1 cellular context compared by ENCODE assay signal in genomic region chr4:15658136-15658535, GRCh38.
TF ChIP-seq lines count a peak whose summit lies in the region.

No MANE protein-coding gene starts in this region.

TF ChIP-seq in GM23338, 12 proteins besides CTCF, POLR2A, EP300 and RAD21 (continued from another document):
- TF ChIP-seq ZNF462 (CRISPR knock-in tag; IDR thresholded peaks at IDR 0.05) (no peak), ZNF331 (CRISPR knock-in tag; IDR thresholded peaks at IDR 0.05; ENCODE audit: low read depth) (no peak), EZH2phosphoT487 (IDR thresholded peaks at IDR 0.05; ENCODE audit: unreplicated experiment) (no peak)
